Comparison of ENCODE assay signal across 9 cellular contexts in genomic region chr3:184016820-184017671, GRCh38. TPM values are rescaled to one million over a fixed set of nuclear protein-coding genes. Genes with fewer than 3 reads are reported as not detected.
DNase-seq lines count a peak whose midpoint lies in the region; ATAC-seq and TF ChIP-seq lines count a peak whose summit lies in the region.
"Had no signal": no experiment of that assay in that cellular context is flagged by ENCODE, and none has a peak within 500 bp of the region (broad histone marks: within the 10 kb centered on the region; RNA-seq: fewer than 3 reads in every experiment).

No MANE protein-coding gene starts in this region.

- intact Hi-C loops in Calu3 (cut with micrococcal nuclease; ENCODE audit: unreplicated experiment): loop anchor here (2.0 kb wide), 2 partner anchors 112 to 122 kb away; no protein-coding TSS in a partner anchor

- no peak overlapping the region for H3K27ac ChIP-seq in foreskin keratinocyte
- peak overlapping the region; percentile 96 for H3K27ac ChIP-seq in temporal lobe (ENCODE audit: low read depth, low read length)

- H3K9me3 ChIP-seq in neuron (ENCODE audit: low read length): no peaks in the 10 kb centered on the region

- H3K27me3 Mint-ChIP-seq in Calu3 (ENCODE audit: unreplicated experiment): peaks cover 20% of the 10 kb centered on the region

- DNase-seq in Calu3: peak; percentile 78
- DNase-seq in NOMO-1 treated with DMSO at 0.1 percent for 48 hours (lab: John Stamatoyannopoulos, UW; ENCODE audit: unreplicated experiment): peak; percentile 55
- peak; percentile 4 to 40 for DNase-seq in activated T-helper 1 cell treated with anti-CD3 and anti-CD28 coated beads, Interleukin-2, amount 50 U/mL, for 16 hours (ENCODE audit: low read depth in 1 of 2, low spot score in 1 of 2)
- DNase-seq in foreskin keratinocyte: peak in 1 of 2 donors; percentile 45

- BruUV-seq in Calu3 (replicated peaks; lab: Mats Ljungman, UMichigan): no TSS peak

- H3K36me3 Mint-ChIP-seq in Calu3 (ENCODE audit: insufficient read depth, unreplicated experiment): peaks cover 24% of the 10 kb centered on the region

- peak overlapping the region; percentile 77 for H3K27ac Mint-ChIP-seq in Calu3 (ENCODE audit: unreplicated experiment)

- peaks cover 31% of the 10 kb centered on the region for H3K4me1 Mint-ChIP-seq in Calu3 (ENCODE audit: low read depth, unreplicated experiment)

- ATAC-seq in GM19455 (IDR thresholded peaks at IDR 0.05; ENCODE audit: unreplicated experiment) (peak; percentile 69), HG03558 (IDR thresholded peaks at IDR 0.05; ENCODE audit: extremely low read depth, unreplicated experiment) (peak; percentile 27), foreskin keratinocyte (peak; percentile 86)

- peaks cover 8% of the 10 kb centered on the region for H3K4me1 ChIP-seq in foreskin keratinocyte
- H3K4me1 ChIP-seq in neuron (ENCODE audit: insufficient read depth, low read length): peaks cover 16% of the 10 kb centered on the region

- H2AFZ ChIP-seq in neuron (ENCODE audit: low read depth, low read length): peak overlapping the region; percentile 91

- no peaks in the 10 kb centered on the region for H3K27me3 ChIP-seq in foreskin keratinocyte
- no peaks in the 10 kb centered on the region for H3K27me3 ChIP-seq in neuron (ENCODE audit: insufficient read depth, low read length)

- H3K9me3 Mint-ChIP-seq in Calu3 (ENCODE audit: low read depth, unreplicated experiment): peaks cover 3% of the 10 kb centered on the region

- peak; percentile 100 for TF ChIP-seq CTCF in Calu3 (IDR thresholded peaks at IDR 0.05; ENCODE audit: unreplicated experiment)
- TF ChIP-seq CTCF in foreskin keratinocyte (conservative IDR thresholded peaks at IDR 0.05): peak; percentile 94

- peaks cover 13% of the 10 kb centered on the region for H3K36me3 ChIP-seq in neuron (ENCODE audit: insufficient read depth, low read length)

- peak overlapping the region; percentile 95 for H3K4me3 ChIP-seq in neuron (ENCODE audit: low read length)

- CTCF ChIA-PET in Calu3 (lab: Charles Lee): interaction anchor here (0.5 to 2.3 kb wide), 16 partner anchors 10 to 1059 kb away, joined by 3 to 39 read pairs (median 5); partner anchors contain the start of genes MAP6D1 and PARL

- H3K4me3 Mint-ChIP-seq in Calu3 (ENCODE audit: low read depth, unreplicated experiment): peak overlapping the region; percentile 100

RNA-seq across cellular contexts. Expression of gene ABCC5, which starts 0.6 kb away (rescaled TPM):
- 33.8 and 39.1 TPM in 2 replicates for total RNA-seq in Calu3 (2022)
- 15.2 and 15.5 TPM in 2 replicates for total RNA-seq in foreskin keratinocyte
- polyA plus RNA-seq in foreskin keratinocyte: 6.4 and 7.4 TPM in 2 replicates
- total RNA-seq in temporal lobe: 37.1 TPM

RNA-seq across cellular contexts. Expression of gene HTR3D, which starts 14.5 kb away (rescaled TPM):
- total RNA-seq in Calu3 (2022): not detected in 2 replicates
- total RNA-seq in foreskin keratinocyte: not detected in 2 replicates
- not detected in 2 replicates for polyA plus RNA-seq in foreskin keratinocyte
- total RNA-seq in temporal lobe: not detected
- total RNA-seq: pulmonary artery endothelial cell had no signal

RNA-seq across cellular contexts. Expression of gene HTR3C, which starts 35.8 kb away (rescaled TPM):
- total RNA-seq in Calu3 (2022) (not detected in 2 replicates), foreskin keratinocyte (not detected in 2 replicates), temporal lobe (not detected)
- not detected in 2 replicates for polyA plus RNA-seq in foreskin keratinocyte
- total RNA-seq: pulmonary artery endothelial cell had no signal

Comparison
In these comparisons a context has a peak if more than half of its experiments do, and no peak if none do; other contexts are left out.
1. ATAC-seq: peak in every context shown above with its lines; median percentile 86 in foreskin keratinocyte; 69 in GM19455; 27 in HG03558.